ENCODE assay signal across 9 cellular contexts in genomic region chr5:55868846-55869245, GRCh38. TPM values are rescaled to one million over a fixed set of nuclear protein-coding genes. Genes with fewer than 3 reads are reported as not detected.
DNase-seq lines count a peak whose midpoint lies in the region; ATAC-seq and TF ChIP-seq lines count a peak whose summit lies in the region.
"Had no signal": no experiment of that assay in that cellular context is flagged by ENCODE, and none has a peak within 500 bp of the region (broad histone marks: within the 10 kb centered on the region; RNA-seq: fewer than 3 reads in every experiment).

No MANE protein-coding gene starts in this region.

- H3K4me3 ChIP-seq in AG10803 (ENCODE audit: low read length) = no peak overlapping the region

- no peaks in the 10 kb centered on the region for H3K9me3 Mint-ChIP-seq in progenitor cell of endocrine pancreas (ENCODE audit: low read depth)

- no peak for TF ChIP-seq CTCF in AG10803 (conservative IDR thresholded peaks at IDR 0.05; ENCODE audit: low read length)
- TF ChIP-seq CTCF in progenitor cell of endocrine pancreas (IDR thresholded peaks at IDR 0.05; ENCODE audit: unreplicated experiment) = no peak

- no peaks in the 10 kb centered on the region for H3K27me3 Mint-ChIP-seq in progenitor cell of endocrine pancreas

- H3K4me1 Mint-ChIP-seq in progenitor cell of endocrine pancreas (ENCODE audit: low read depth) = no peaks in the 10 kb centered on the region

- H3K4me3 Mint-ChIP-seq in progenitor cell of endocrine pancreas (ENCODE audit: low read depth) = no peak overlapping the region

- H3K36me3 Mint-ChIP-seq in progenitor cell of endocrine pancreas (ENCODE audit: insufficient read depth) = no peaks in the 10 kb centered on the region

- no peak overlapping the region for H3K27ac Mint-ChIP-seq in progenitor cell of endocrine pancreas

- no peak for ATAC-seq in GM21515 (IDR thresholded peaks at IDR 0.05; ENCODE audit: unreplicated experiment)

- DNase-seq in AG10803 (ENCODE audit: low read depth) (peak; percentile 91), LoVo (ENCODE audit: low spot score) (peak; percentile 22), amniotic epithelial cell (ENCODE audit: low read depth) (peak; percentile 100), non-pigmented ciliary epithelial cell (ENCODE audit: low read depth) (peak; percentile 98), progenitor cell of endocrine pancreas (ENCODE audit: low spot score, unreplicated experiment) (no peak), SHP77 (lab: John Stamatoyannopoulos, UW) (no peak), NCI-H1436 (lab: John Stamatoyannopoulos, UW) (no peak)

RNA-seq across cellular contexts. Expression of gene IL31RA, which starts 17.7 kb away (rescaled TPM):
- total RNA-seq in progenitor cell of endocrine pancreas = 0.17 TPM in 1 of 2 replicates, not detected in the other
- total RNA-seq: temporal lobe had no signal

Comparison
In these comparisons a context has a peak if more than half of its experiments do, and no peak if none do; other contexts are left out.
1. DNase-seq: peak in AG10803 (single experiment), LoVo (single experiment), amniotic epithelial cell (single experiment) and non-pigmented ciliary epithelial cell (single experiment); none in progenitor cell of endocrine pancreas (single experiment), SHP77 (0 of 2) and NCI-H1436 (single experiment).